ENCODE assay signal across 1 cellular context in genomic region chr22:40950888-40951794, GRCh38.
TF ChIP-seq lines count a peak whose summit lies in the region.

TSS of gene RBX1 (plus strand) at chr22:40951378. CDS start at chr22:40951399, 21 bp downstream.

TF ChIP-seq in HepG2, 621 proteins besides CTCF, POLR2A, EP300 and RAD21 (continued from another document):
- TF ChIP-seq ARNT2 (CRISPR knock-in tag; IDR thresholded peaks at IDR 0.05; ENCODE audit: low read depth) (0 out of 2 replicates have a peak, but pooled peaks have one; percentile 25), MXI1 (IDR thresholded peaks at IDR 0.05; ENCODE audit: borderline replicate concordance, low read depth, low read length) (peak; percentile 57; the same call in 1 of the 3 replicates), GMEB1 (CRISPR knock-in tag; IDR thresholded peaks at IDR 0.05; ENCODE audit: borderline replicate concordance) (peak; percentile 65), KMT2A (CRISPR knock-in tag; IDR thresholded peaks at IDR 0.05) (peak; percentile 61; the same call in 1 of the 2 replicates), ZNF414 (CRISPR knock-in tag; IDR thresholded peaks at IDR 0.05) (0 out of 2 replicates have a peak, but pooled peaks have one; percentile 13), HNRNPK (IDR thresholded peaks at IDR 0.05; ENCODE audit: low read depth, low read length, poor library complexity, severe bottlenecking) (peak; percentile 57), ZNF598 (CRISPR knock-in tag; IDR thresholded peaks at IDR 0.05; ENCODE audit: borderline replicate concordance) (no peak), MAX (IDR thresholded peaks at IDR 0.05) (peak; percentile 65; the same call in 1 of the 2 replicates)
TF ChIP-seq in HepG2: peak in this region for 217.
